Comparison of ENCODE assay signal across 9 cellular contexts in genomic region chr14:21241218-21241819, GRCh38.
DNase-seq lines count a peak whose midpoint lies in the region; ATAC-seq and TF ChIP-seq lines count a peak whose summit lies in the region.
"Had no signal": no experiment of that assay in that cellular context is flagged by ENCODE, and none has a peak within 500 bp of the region (broad histone marks: within the 10 kb centered on the region; RNA-seq: fewer than 3 reads in every experiment).

No MANE protein-coding gene starts in this region.

- ATAC-seq in HG02973 (IDR thresholded peaks at IDR 0.05; ENCODE audit: unreplicated experiment) (no peak), HG02884 (IDR thresholded peaks at IDR 0.05; ENCODE audit: unreplicated experiment) (no peak), GM19467 (IDR thresholded peaks at IDR 0.05; ENCODE audit: unreplicated experiment) (no peak)

- DNase-seq in AG08395 (ENCODE audit: low spot score) = peak; percentile 30
- peak; percentile 40 for DNase-seq in inferior parietal cortex (ENCODE audit: extremely low spot score)
- DNase-seq in NCI-H2107 treated with DMSO at 0.1 percent for 48 hours (lab: John Stamatoyannopoulos, UW; ENCODE audit: unreplicated experiment) = no peak
- DNase-seq: esophagus squamous epithelium had no signal

- TF ChIP-seq CTCF in GM12872 (IDR thresholded peaks at IDR 0.05; ENCODE audit: insufficient read depth, low read depth, low read length) = peak; percentile 25; the same call in 1 of the 3 replicates
- TF ChIP-seq CTCF in VCaP (conservative IDR thresholded peaks at IDR 0.05) = peak; percentile 66

- no peak overlapping the region for H3K27ac ChIP-seq in VCaP
- H3K27ac ChIP-seq: esophagus squamous epithelium had no signal
